ENCODE assay signal across 24 cellular contexts in the genomic region with DNA sequence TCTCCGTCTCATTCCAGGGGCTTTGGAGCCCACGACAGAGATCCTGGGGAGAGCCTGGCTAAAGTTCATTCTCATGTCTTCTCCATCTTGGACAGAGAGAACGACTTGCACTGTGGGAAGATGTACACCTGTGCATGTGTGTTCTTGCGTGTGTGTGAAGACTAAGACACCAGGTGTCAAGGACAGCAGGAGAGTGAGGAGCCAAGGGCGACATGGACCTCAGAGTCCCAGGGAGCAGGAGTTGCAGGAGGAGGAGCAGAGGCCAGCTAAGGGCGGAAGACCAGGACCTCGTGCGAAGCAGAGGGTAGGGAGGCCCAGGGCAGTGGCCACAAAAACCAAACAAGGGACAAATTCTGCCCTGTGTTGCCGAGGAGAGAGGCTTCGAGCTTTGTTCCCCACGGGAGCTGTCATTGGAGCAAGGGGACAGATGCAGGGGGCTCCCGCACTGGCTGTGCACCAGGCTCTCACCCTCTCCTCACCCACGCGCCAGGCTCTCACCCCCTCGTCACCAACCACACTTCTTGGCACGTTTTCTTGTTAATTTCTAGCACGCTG.
A peak's percentile ranks its signal among the peaks of the same experiment; 100 is the strongest.
DNase-seq lines count a peak whose midpoint lies in the region; ATAC-seq and TF ChIP-seq lines count a peak whose summit lies in the region.
"Had no signal": no experiment of that assay in that cellular context is flagged by ENCODE, and none has a peak within 500 bp of the region (broad histone marks: within the 10 kb centered on the region; RNA-seq: fewer than 3 reads in every experiment).

No MANE protein-coding gene starts in this region.

- H4K91ac ChIP-seq in H9 (ENCODE audit: insufficient read length, low read depth, low read length) = no peak overlapping the region

- no peak for DNase-seq in H9
- DNase-seq in RWPE1 (ENCODE audit: low spot score) = no peak
- DNase-seq in neural crest cell (ENCODE audit: low read depth, low spot score) = no peak
- peak; percentile 31 for DNase-seq in sciatic nerve (ENCODE audit: low spot score)
- no peak for DNase-seq in NCI-H1694 treated with DMSO at 0.1 percent for 48 hours (lab: John Stamatoyannopoulos, UW)
- DNase-seq in A673 (ENCODE audit: low spot score) = no peak
- no peak for DNase-seq in AG08395 (ENCODE audit: low spot score)
- DNase-seq: Caco-2; CD4-positive, alpha-beta memory T cell; DMS 273 treated with DMSO at 0.1 percent for 48 hours; DMS79 treated with DMSO at 0.1 percent for 48 hours; GM23248; KG1; NCI-H1105 treated with DMSO at 0.1 percent for 48 hours; NCI-H2081; NCI-H2171; NCI-H345; NCI-H524 treated with DMSO at 0.1 percent for 48 hours; NCI-H82; Peyer's patch; Right ventricle myocardium superior had no signal

- H3K27ac Mint-ChIP-seq in H9 = no peak overlapping the region
- peak overlapping the region; percentile 82 for H3K27ac Mint-ChIP-seq in neural crest cell (ENCODE audit: unreplicated experiment)
- H3K27ac Mint-ChIP-seq: CD4-positive, alpha-beta memory T cell had no signal

- H3K9me3 ChIP-seq in H9 (ENCODE audit: control insufficient read depth, low read depth, low read length) (no peaks in the 10 kb centered on the region), A673 (ENCODE audit: low read depth, low read length, poor library complexity, severe bottlenecking) (no peaks in the 10 kb centered on the region)
- H3K9me3 ChIP-seq: BLaER1, Caco-2, HAP-1, Peyer's patch had no signal

- no peak overlapping the region for H3K9ac ChIP-seq in H9 (ENCODE audit: extremely low read depth, insufficient read length, low read length)
- H3K9ac ChIP-seq: BLaER1, GM23248 had no signal

- no peak overlapping the region for H3T11ph ChIP-seq in H9 (ENCODE audit: low read length)

- H3K4ac ChIP-seq in H9 (ENCODE audit: low read depth, low read length) = no peak overlapping the region

- BruUV-seq in A673 (replicated peaks; lab: Mats Ljungman, UMichigan) = no TSS peak

- no peak overlapping the region for H3K4me3 ChIP-seq in A673 (ENCODE audit: low read depth, low read length, poor library complexity, severe bottlenecking)
- H3K4me3 ChIP-seq: BLaER1, GM12878, GM23248, HAP-1, Peyer's patch had no signal

- H3K36me3 Mint-ChIP-seq in H9 (ENCODE audit: insufficient read depth in 1 of 3, low read depth in 3 of 3) (no peaks in the 10 kb centered on the region), neural crest cell (ENCODE audit: low read depth) (no peaks in the 10 kb centered on the region)
- H3K36me3 Mint-ChIP-seq: CD4-positive, alpha-beta memory T cell had no signal

- no peak overlapping the region for H3K56ac ChIP-seq in H9 (ENCODE audit: insufficient read length, low read depth, low read length)

- ATAC-seq in sciatic nerve = no peak
- ATAC-seq: GM12878 had no signal

- H3K14ac ChIP-seq in H9 (ENCODE audit: insufficient read depth, low read length) = peak overlapping the region; percentile 52; the same call in 1 of the 2 replicates

- CTCF ChIA-PET in RWPE1 (lab: Yijun Ruan, JAX) = interaction anchor here (0.7 to 1.2 kb wide), 2 partner anchors 65 to 396 kb away, joined by 4 to 5 read pairs; no protein-coding TSS in a partner anchor
- CTCF ChIA-PET in A673 (lab: Charles Lee) = no interaction called here

- peaks cover 11% of the 10 kb centered on the region for H3K27me3 Mint-ChIP-seq in H9 (ENCODE audit: low read depth)
- peaks cover 3% of the 10 kb centered on the region for H3K27me3 Mint-ChIP-seq in neural crest cell (ENCODE audit: low read depth)

- no CpG with 5 or more reads among the region's 17 CpGs for WGBS in H9 (ENCODE audit: extremely low coverage, insufficient read length, low lambda C conversion rate)

- H3K27me3 ChIP-seq in H9 (ENCODE audit: insufficient read depth, low read length) (no peaks in the 10 kb centered on the region), A673 (replicated peaks; ENCODE audit: insufficient read depth, low read depth, low read length, poor library complexity) (no peaks in the 10 kb centered on the region)
- H3K27me3 ChIP-seq: Peyer's patch had no signal

- no peak overlapping the region for H2AK5ac ChIP-seq in H9 (ENCODE audit: insufficient read length, low read length)

- H3K36me3 ChIP-seq in A673 (ENCODE audit: insufficient read depth, low read length, poor library complexity, severe bottlenecking) = no peaks in the 10 kb centered on the region
- H3K36me3 ChIP-seq: BLaER1, HAP-1, Peyer's patch had no signal

- H3K4me1 ChIP-seq in H9 (ENCODE audit: insufficient read depth, low read length) (no peaks in the 10 kb centered on the region), A673 (ENCODE audit: insufficient read depth, low read length, poor library complexity, severe bottlenecking) (no peaks in the 10 kb centered on the region)
- H3K4me1 ChIP-seq: Caco-2, HAP-1, Peyer's patch had no signal

- no peak overlapping the region for H4K5ac ChIP-seq in H9 (ENCODE audit: insufficient read length, low read depth, low read length)

- no peak overlapping the region for H2AFZ ChIP-seq in H9 (ENCODE audit: low read length)
- H2AFZ ChIP-seq: GM23248 had no signal

- no peak overlapping the region for H2BK12ac ChIP-seq in H9 (ENCODE audit: insufficient read length, low read depth, low read length)

- no peaks in the 10 kb centered on the region for H3K79me1 ChIP-seq in H9 (ENCODE audit: insufficient read depth, low read depth, low read length, poor library complexity, severe bottlenecking)

- H3K4me3 Mint-ChIP-seq in H9 (no peak overlapping the region), neural crest cell (no peak overlapping the region)
- H3K4me3 Mint-ChIP-seq: CD4-positive, alpha-beta memory T cell had no signal

- no peak overlapping the region for H3K4me2 ChIP-seq in H9 (ENCODE audit: insufficient read depth, insufficient read length, low read length)
- H3K4me2 ChIP-seq: BLaER1 had no signal

- no peak overlapping the region for H4K8ac ChIP-seq in H9 (replicated peaks; ENCODE audit: insufficient read length, low read depth, low read length)

- H3K23ac ChIP-seq in H9 (ENCODE audit: insufficient read length, low read depth, low read length) = no peak overlapping the region

- intact Hi-C loops in sciatic nerve (cut with DNase I) (no loop called here), A673 (cut with micrococcal nuclease; ENCODE audit: unreplicated experiment) (no loop called here)

- H3K79me2 ChIP-seq in H9 (ENCODE audit: insufficient read depth, low read length) = no peaks in the 10 kb centered on the region

- H2BK5ac ChIP-seq in H9 (ENCODE audit: insufficient read length, low read length) = no peak overlapping the region

- H4K20me1 ChIP-seq in H9 (ENCODE audit: control insufficient read depth, insufficient read depth, insufficient read length) = no peaks in the 10 kb centered on the region
- H4K20me1 ChIP-seq: BLaER1 had no signal

- no peak overlapping the region for H2BK20ac ChIP-seq in H9 (ENCODE audit: low read depth, low read length, poor library complexity, severe bottlenecking)

- no peaks in the 10 kb centered on the region for H3K23me2 ChIP-seq in H9 (ENCODE audit: insufficient read length, low read depth, low read length, poor library complexity, severe bottlenecking)

- H2BK120ac ChIP-seq in H9 (ENCODE audit: low read depth, low read length, poor library complexity, severe bottlenecking) = no peak overlapping the region

- H2BK15ac ChIP-seq in H9 (ENCODE audit: low read depth, low read length) = no peak overlapping the region

- H3K4me1 Mint-ChIP-seq in H9 (peaks cover 21 to 25% of the 10 kb centered on the region in 2 experiments), neural crest cell (peaks cover 18% of the 10 kb centered on the region)

- POLR2A ChIA-PET in RWPE1 (lab: Yijun Ruan, JAX; ENCODE audit: low non-redundant PET) = no interaction called here
- POLR2A ChIA-PET in A673 (lab: Charles Lee; ENCODE audit: low non-redundant PET) = no interaction called here

- TF ChIP-seq CTCF in H9 (conservative IDR thresholded peaks at IDR 0.05) (no peak), RWPE1 (conservative IDR thresholded peaks at IDR 0.05; ENCODE audit: low read depth) (no peak), neural crest cell (conservative IDR thresholded peaks at IDR 0.05) (no peak), A673 (conservative IDR thresholded peaks at IDR 0.05; ENCODE audit: low read depth, low read length) (no peak)

- H3K27ac ChIP-seq in H9 (ENCODE audit: insufficient read length, low read depth, low read length) = no peak overlapping the region
- H3K27ac ChIP-seq in RWPE1 = peak overlapping the region; percentile 100
- H3K27ac ChIP-seq in A673 (ENCODE audit: low read depth, low read length, poor library complexity, severe bottlenecking) = no peak overlapping the region
- H3K27ac ChIP-seq: BLaER1, GM23248, Peyer's patch had no signal

- no peaks in the 10 kb centered on the region; a peak in 1 of 5 replicates for H3K9me3 Mint-ChIP-seq in H9
- no peaks in the 10 kb centered on the region for H3K9me3 Mint-ChIP-seq in neural crest cell
- H3K9me3 Mint-ChIP-seq: CD4-positive, alpha-beta memory T cell had no signal

- H3K18ac ChIP-seq in H9 (ENCODE audit: insufficient read length, low read depth, low read length) = no peak overlapping the region
